ENCODE assay signal across 8 cellular contexts in the genomic region with DNA sequence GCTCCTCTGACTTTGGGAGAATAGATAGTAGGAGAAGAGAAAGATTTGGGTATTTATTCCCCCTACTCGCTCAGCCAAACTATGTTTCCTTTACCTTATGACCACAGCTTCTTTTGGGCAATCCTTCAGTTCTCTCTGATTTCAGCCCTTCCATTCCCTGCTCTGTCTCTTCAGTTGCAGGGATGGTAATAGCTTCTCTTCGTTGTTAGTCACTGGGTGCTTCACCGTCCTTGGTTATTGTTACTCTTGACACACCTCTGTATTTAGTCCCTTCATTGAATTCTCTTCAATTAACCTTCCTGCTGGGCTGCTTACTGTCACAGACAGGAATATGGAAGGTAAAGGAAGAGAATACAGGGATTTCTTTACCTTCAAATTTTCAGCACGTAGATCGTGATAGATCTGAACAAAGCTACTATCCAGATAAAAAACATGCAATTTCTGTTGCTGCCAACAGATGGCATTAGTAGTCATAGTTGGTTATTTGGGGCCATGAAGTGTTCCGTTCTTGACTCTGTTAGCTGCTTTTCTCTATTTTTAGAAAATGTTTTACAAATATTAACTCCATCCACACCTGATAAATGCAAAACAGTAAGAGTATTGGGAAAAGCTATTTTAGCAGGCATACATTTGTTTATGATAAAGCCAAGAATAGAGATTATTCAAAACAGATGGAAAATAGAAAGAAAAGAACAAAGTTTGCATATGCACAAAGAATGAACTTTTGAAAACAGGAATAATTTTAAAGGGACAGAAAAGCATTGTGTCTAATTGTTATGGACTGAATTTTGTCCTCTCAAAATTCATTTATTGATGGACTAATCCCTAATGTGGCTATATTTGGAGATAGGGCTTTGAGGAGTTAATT. TPM values are rescaled to one million over a fixed set of nuclear protein-coding genes. Genes with fewer than 3 reads are reported as not detected.
A peak's percentile ranks its signal among the peaks of the same experiment; 100 is the strongest.
DNase-seq lines count a peak whose midpoint lies in the region; ATAC-seq and TF ChIP-seq lines count a peak whose summit lies in the region.
"Had no signal": no experiment of that assay in that cellular context is flagged by ENCODE, and none has a peak within 500 bp of the region (broad histone marks: within the 10 kb centered on the region; RNA-seq: fewer than 3 reads in every experiment).

No MANE protein-coding gene starts in this region.

- H3K36me3 ChIP-seq in HUES48 (ENCODE audit: control insufficient read depth, insufficient read depth, low read length) (no peaks in the 10 kb centered on the region), OCI-LY1 (ENCODE audit: insufficient read depth, low read length) (no peaks in the 10 kb centered on the region), lower lobe of right lung (no peaks in the 10 kb centered on the region), uterus (no peaks in the 10 kb centered on the region)

- ATAC-seq in GM21528 (IDR thresholded peaks at IDR 0.05; ENCODE audit: low FRiP score, unreplicated experiment) (peak; percentile 88), lower lobe of right lung (peak; percentile 61 to 79)

- TF ChIP-seq POLR2A in uterus (IDR thresholded peaks at IDR 0.05) = no peak

- no peak overlapping the region for H3K27ac ChIP-seq in HUES48 (ENCODE audit: low read depth, low read length)
- H3K27ac ChIP-seq in OCI-LY1 (ENCODE audit: low read depth, low read length, poor library complexity, severe bottlenecking) = no peak overlapping the region
- no peak overlapping the region for H3K27ac ChIP-seq in lower lobe of right lung
- no peak overlapping the region for H3K27ac ChIP-seq in uterus

- H2AFZ ChIP-seq in OCI-LY1 (ENCODE audit: low read length) = no peak overlapping the region

- H3K27me3 ChIP-seq in HUES48 (ENCODE audit: control insufficient read depth, insufficient read depth, low read length) (no peaks in the 10 kb centered on the region), OCI-LY1 (ENCODE audit: insufficient read depth, low read length) (no peaks in the 10 kb centered on the region), lower lobe of right lung (ENCODE audit: low read depth) (no peaks in the 10 kb centered on the region), uterus (no peaks in the 10 kb centered on the region)

- no peaks in the 10 kb centered on the region for H3K9me2 ChIP-seq in OCI-LY1 (ENCODE audit: low read depth, low read length)

- H3F3A ChIP-seq in OCI-LY1 (ENCODE audit: insufficient read depth, low read length) = no peaks in the 10 kb centered on the region

- peak; percentile 21 for DNase-seq in GM04503 (ENCODE audit: low read depth)
- DNase-seq in dedifferentiated amniotic fluid mesenchymal stem cell (ENCODE audit: extremely low spot score) = peak; percentile 46
- DNase-seq in lower lobe of right lung = no peak
- no peak for DNase-seq in uterus

- no peak overlapping the region for H3K9ac ChIP-seq in HUES48 (ENCODE audit: low read depth, low read length)
- H3K9ac ChIP-seq in OCI-LY1 (ENCODE audit: low read length) = no peak overlapping the region

- no peaks in the 10 kb centered on the region for H4K20me1 ChIP-seq in OCI-LY1 (ENCODE audit: insufficient read depth, low read length)

- H3K79me2 ChIP-seq in OCI-LY1 (ENCODE audit: insufficient read depth, low read length) = no peaks in the 10 kb centered on the region

- H3K4me2 ChIP-seq in OCI-LY1 (ENCODE audit: low read length) = peak overlapping the region; percentile 37; the same call in 1 of the 2 replicates

- H3K9me3 ChIP-seq in HUES48 (ENCODE audit: control insufficient read depth, insufficient read depth, low read length) (no peaks in the 10 kb centered on the region), OCI-LY1 (ENCODE audit: low read length) (no peaks in the 10 kb centered on the region), lower lobe of right lung (no peaks in the 10 kb centered on the region), uterus (no peaks in the 10 kb centered on the region)

- peak; percentile 88 for TF ChIP-seq CTCF in OCI-LY1 (IDR thresholded peaks at IDR 0.05; ENCODE audit: low read length)
- TF ChIP-seq CTCF in lower lobe of right lung (IDR thresholded peaks at IDR 0.05) = peak; percentile 67
- peak; percentile 57 to 68 (median 65) for TF ChIP-seq CTCF in uterus (IDR thresholded peaks at IDR 0.05)

- H3K4me3 ChIP-seq in HUES48 (ENCODE audit: low read depth, low read length) (peak overlapping the region; percentile 47), OCI-LY1 (ENCODE audit: low read depth, low read length, poor library complexity, severe bottlenecking) (no peak overlapping the region), lower lobe of right lung (no peak overlapping the region), uterus (no peak overlapping the region)

- intact Hi-C loops in lower lobe of right lung (cut with DNase I) = no loop called here
- intact Hi-C loops in uterus (cut with DNase I; ENCODE audit: low total_unique reads) = no loop called here

- H3K4me1 ChIP-seq in HUES48 (ENCODE audit: control insufficient read depth, insufficient read depth, low read length) = peaks cover 4% of the 10 kb centered on the region
- no peaks in the 10 kb centered on the region for H3K4me1 ChIP-seq in OCI-LY1 (ENCODE audit: insufficient read depth, low read length, severe bottlenecking)
- peaks cover 7% of the 10 kb centered on the region for H3K4me1 ChIP-seq in lower lobe of right lung
- H3K4me1 ChIP-seq in uterus = no peaks in the 10 kb centered on the region

RNA-seq across cellular contexts. Expression of gene PTTG1IP2, which starts 14.0 kb away (rescaled TPM):
- total RNA-seq in lower lobe of right lung (not detected), uterus (not detected)
- total RNA-seq: glomerular endothelial cell had no signal

RNA-seq across cellular contexts. Expression of gene CLDN12, which starts 52.1 kb away (rescaled TPM):
- total RNA-seq in lower lobe of right lung (34.7 TPM), uterus (10 to 100 TPM in 3 of 4 donors, 1 to 10 TPM in 1; 7.4 to 39.5 (median 23.5) TPM)

Comparison
In these comparisons a context has a peak if more than half of its experiments do, and no peak if none do; other contexts are left out.
1. DNase-seq: peak in GM04503 (single experiment) and dedifferentiated amniotic fluid mesenchymal stem cell (single experiment); none in lower lobe of right lung (single experiment) and uterus (0 of 2).
2. Peak in every context shown above with its lines, with median percentiles within 50 percentile points of each other: CTCF ChIP-seq.